Comparison of ENCODE assay signal across 16 cellular contexts in genomic region chr1:53299233-53299632, GRCh38.
"Had no signal": no experiment of that assay in that cellular context is flagged by ENCODE, and none has a peak within 500 bp of the region (broad histone marks: within the 10 kb centered on the region; RNA-seq: fewer than 3 reads in every experiment).

No MANE protein-coding gene starts in this region.

- H3K27ac Mint-ChIP-seq: activated B cell treated with CpG ODN at 0.5 μM for 24 hours; activated CD4-positive, alpha-beta memory T cell treated with anti-CD3 and anti-CD28 coated beads for 36 hours; activated T-cell treated with anti-CD3 and anti-CD28 coated beads, Interleukin-2, amount 50 U/mL, for 24 hours; mesothelial cell of epicardium; nephron had no signal

- ATAC-seq: stimulated activated naive CD8-positive, alpha-beta T cell treated with anti-CD3 and anti-CD28 coated beads, Interleukin-15, amount 100 ng/mL, for 72 hours had no signal

- H3K27me3 Mint-ChIP-seq: activated B cell treated with CpG ODN at 0.5 μM for 24 hours; activated CD4-positive, alpha-beta memory T cell treated with anti-CD3 and anti-CD28 coated beads for 36 hours; activated naive CD4-positive, alpha-beta T cell treated with anti-CD3 and anti-CD28 coated beads, Interleukin-2, amount 10 ng/mL, durations not matched to agents 7 days and 5 days; activated T-cell treated with anti-CD3 and anti-CD28 coated beads, Interleukin-2, amount 50 U/mL, for 24 hours; stimulated activated naive CD8-positive, alpha-beta T cell treated with anti-CD3 and anti-CD28 coated beads, Interleukin-15, amount 100 ng/mL, for 72 hours had no signal

- H3K9me3 Mint-ChIP-seq: activated B cell treated with CpG ODN at 0.5 μM for 24 hours; activated CD4-positive, alpha-beta memory T cell treated with anti-CD3 and anti-CD28 coated beads for 36 hours; activated naive CD4-positive, alpha-beta T cell treated with anti-CD3 and anti-CD28 coated beads, Interleukin-2, amount 10 ng/mL, durations not matched to agents 7 days and 5 days; activated T-cell treated with anti-CD3 and anti-CD28 coated beads, Interleukin-2, amount 50 U/mL, for 24 hours; mesothelial cell of epicardium; nephron; stimulated activated naive CD8-positive, alpha-beta T cell treated with anti-CD3 and anti-CD28 coated beads, Interleukin-15, amount 100 ng/mL, for 72 hours had no signal

- H3K36me3 Mint-ChIP-seq: activated CD4-positive, alpha-beta memory T cell treated with anti-CD3 and anti-CD28 coated beads for 36 hours; mesothelial cell of epicardium had no signal

- DNase-seq: activated B cell treated with CpG ODN at 0.5 μM for 24 hours; activated CD4-positive, alpha-beta memory T cell treated with anti-CD3 and anti-CD28 coated beads for 36 hours; activated CD4-positive, alpha-beta T cell treated with anti-CD3 and anti-CD28 coated beads for 4 hours; activated naive CD4-positive, alpha-beta T cell treated with anti-CD3 and anti-CD28 coated beads, Interleukin-2, amount 10 ng/mL, durations not matched to agents 7 days and 5 days; activated T-cell treated with anti-CD3 and anti-CD28 coated beads, Interleukin-2, amount 50 U/mL, for 24 hours; dermis blood vessel endothelial cell; effector memory CD4-positive, alpha-beta T cell; nucleus accumbens; stimulated activated naive CD8-positive, alpha-beta T cell treated with anti-CD3 and anti-CD28 coated beads, Interleukin-15, amount 100 ng/mL, for 72 hours; transverse colon had no signal

- H3K27ac ChIP-seq: ascending aorta, breast epithelium, hepatocyte, suprapubic skin, transverse colon had no signal

- H3K4me3 Mint-ChIP-seq: activated B cell treated with CpG ODN at 0.5 μM for 24 hours; activated CD4-positive, alpha-beta memory T cell treated with anti-CD3 and anti-CD28 coated beads for 36 hours; activated naive CD4-positive, alpha-beta T cell treated with anti-CD3 and anti-CD28 coated beads, Interleukin-2, amount 10 ng/mL, durations not matched to agents 7 days and 5 days; activated T-cell treated with anti-CD3 and anti-CD28 coated beads, Interleukin-2, amount 50 U/mL, for 24 hours; mesothelial cell of epicardium; nephron; stimulated activated naive CD8-positive, alpha-beta T cell treated with anti-CD3 and anti-CD28 coated beads, Interleukin-15, amount 100 ng/mL, for 72 hours had no signal
